7 cellular contexts compared by ENCODE assay signal in genomic region chr12:109714141-109714912, GRCh38. TPM values are rescaled to one million over a fixed set of nuclear protein-coding genes. Genes with fewer than 3 reads are reported as not detected.
DNase-seq lines count a peak whose midpoint lies in the region; ATAC-seq, FAIRE-seq and TF ChIP-seq lines count a peak whose summit lies in the region.

No MANE protein-coding gene starts in this region.

- H3K56ac ChIP-seq in H1 (replicated peaks; ENCODE audit: insufficient read length, low read depth, low read length) = no peak overlapping the region

- H3K79me2 ChIP-seq in H1 (ENCODE audit: control insufficient read depth in 1 of 2, insufficient read depth in 2 of 2, low read length in 2 of 2) = no peaks in the 10 kb centered on the region

- H3K4me3 Mint-ChIP-seq in stimulated activated memory B cell treated with anti-CD40 and anti-IgM and Interleukin-4, amounts not matched to agents 10 μg/mL and 1 μg/mL and 100 μg/mL, for 72 hours = peak overlapping the region; percentile 82

- DNase-seq in GM12892 (ENCODE audit: insufficient read length) (peak; percentile 51), NCI-H226 (peak; percentile 6), H1 (ENCODE audit: low read depth in 1 of 2, low spot score in 2 of 2) (peak in 1 of 2 experiments; percentile 81), myocyte (ENCODE audit: low read depth) (peak; percentile 63)
- peak; percentile 16 to 30 for DNase-seq in activated CD8-positive, alpha-beta memory T cell treated with anti-CD3 and anti-CD28 coated beads for 4 hours (ENCODE audit: low read depth in 2 of 2)

- H4K20me1 ChIP-seq in H1 (replicated peaks in 1 of 2; ENCODE audit: control insufficient read depth in 1 of 2, insufficient read depth in 2 of 2, low read length in 2 of 2) = peaks cover 2 to 10% of the 10 kb centered on the region in 2 experiments

- 5% methylated on average over 33 of the region's 96 CpGs; no CpG with 5 or more reads in 1 of the 2 experiments for WGBS in H1 (ENCODE audit: extremely low coverage in 1 of 2, insufficient coverage in 1 of 2, insufficient read length in 1 of 2, insufficient replicate concordance in 2 of 2, low coverage in 1 of 2, low lambda C conversion rate in 2 of 2, missing lambda C conversion rate in 1 of 2), 2 experiments

- CTCF ChIA-PET in H1 (lab: Charles Lee; ENCODE audit: partially characterized antibody) = interaction anchor here (0.9 to 7.4 kb wide), 12 partner anchors 11 to 191 kb away, joined by 3 to 64 read pairs (median 4); no protein-coding TSS in a partner anchor

- no peaks in the 10 kb centered on the region for H3K9me3 ChIP-seq in H1 (ENCODE audit: insufficient read depth in 2 of 2, low read depth in 1 of 2, low read length in 1 of 2)

- peaks cover 12% of the 10 kb centered on the region for H3K4me1 Mint-ChIP-seq in stimulated activated memory B cell treated with anti-CD40 and anti-IgM and Interleukin-4, amounts not matched to agents 10 μg/mL and 1 μg/mL and 100 μg/mL, for 72 hours

- peaks cover 63% of the 10 kb centered on the region for H3K27me3 Mint-ChIP-seq in stimulated activated memory B cell treated with anti-CD40 and anti-IgM and Interleukin-4, amounts not matched to agents 10 μg/mL and 1 μg/mL and 100 μg/mL, for 72 hours

- FAIRE-seq in GM12892 (lab: Jason Lieb, UNC) (no peak), H1 (lab: Jason Lieb, UNC) (no peak)

- TF ChIP-seq POLR2A in GM12892 (IDR thresholded peaks at IDR 0.05; ENCODE audit: low read depth, low read length) (no peak), H1 (IDR thresholded peaks at IDR 0.05; ENCODE audit: control extremely low read depth in 1 of 2, low read depth in 2 of 2, low read length in 2 of 2) (no peak; a peak in 1 of 3 replicates)

- no peak overlapping the region for H3K14ac ChIP-seq in H1 (ENCODE audit: insufficient read length)

- POLR2A ChIA-PET in H1 (lab: Charles Lee; ENCODE audit: partially characterized antibody) = interaction anchor here (0.7 to 1.4 kb wide), 10 partner anchors 10 to 116 kb away, joined by 3 to 9 read pairs (median 4); no protein-coding TSS in a partner anchor

- H3K4me1 ChIP-seq in H1 (replicated peaks in 1 of 4; ENCODE audit: control insufficient read depth in 3 of 4, insufficient read depth in 4 of 4, low read length in 3 of 4) = peaks cover 6 to 31% (median 18%) of the 10 kb centered on the region in 4 experiments

- H3K18ac ChIP-seq in H1 (ENCODE audit: extremely low read depth, low read length) = no peak overlapping the region

- H3K4ac ChIP-seq in H1 (replicated peaks; ENCODE audit: insufficient read length, low read depth, low read length) = no peak overlapping the region

- TF ChIP-seq RAD21 in H1 (IDR thresholded peaks at IDR 0.05 in 1 of 2, conservative IDR thresholded peaks at IDR 0.05 in 1 of 2; ENCODE audit: low read depth in 2 of 2, low read length in 2 of 2) = peak; percentile 9 to 46; a peak in 3 of 4 replicates

- ATAC-seq in HG02852 (IDR thresholded peaks at IDR 0.05; ENCODE audit: unreplicated experiment) = peak; percentile 25
- ATAC-seq in stimulated activated memory B cell treated with anti-CD40 and anti-IgM and Interleukin-4, amounts not matched to agents 10 μg/mL and 1 μg/mL and 100 μg/mL, for 72 hours = peak; percentile 56

- no peak overlapping the region for H2BK5ac ChIP-seq in H1 (ENCODE audit: low read depth, low read length)

- no peak overlapping the region; the same call in 1 of the 2 replicates for H2AFZ ChIP-seq in H1 (ENCODE audit: low read length)

- peak overlapping the region; percentile 36 to 67 (median 44) for H3K4me3 ChIP-seq in H1 (ENCODE audit: extremely low read depth in 1 of 4, insufficient read depth in 2 of 4, low read depth in 3 of 4, low read length in 4 of 4)

- no peaks in the 10 kb centered on the region for H3K79me1 ChIP-seq in H1 (ENCODE audit: low read depth, low read length)

- 0 out of 2 replicates have a peak overlapping the region, but pooled peaks have one; percentile 55 for H2BK12ac ChIP-seq in H1 (ENCODE audit: low read depth, low read length)

- TF ChIP-seq EP300 in H1 (IDR thresholded peaks at IDR 0.05; ENCODE audit: borderline replicate concordance in 1 of 2, low read depth in 2 of 2, low read length in 2 of 2) = peak in 1 of 2 experiments; percentile 55; a peak in 1 of 3 replicates

- TF ChIP-seq CTCF in H1 (IDR thresholded peaks at IDR 0.05; ENCODE audit: control extremely low read depth in 1 of 3, insufficient read depth in 1 of 3, low read depth in 1 of 3, low read length in 3 of 3) = peak in 2 of 3 experiments; percentile 24 to 40; a peak in 3 of 4 replicates

- H3K27ac ChIP-seq in H1 (ENCODE audit: low read depth, low read length) = no peak overlapping the region

- no peaks in the 10 kb centered on the region for H3K36me3 Mint-ChIP-seq in stimulated activated memory B cell treated with anti-CD40 and anti-IgM and Interleukin-4, amounts not matched to agents 10 μg/mL and 1 μg/mL and 100 μg/mL, for 72 hours

- H4K91ac ChIP-seq in H1 (replicated peaks; ENCODE audit: insufficient read length, low read length) = no peak overlapping the region

- H3K4me2 ChIP-seq in H1 (ENCODE audit: insufficient read depth in 1 of 2, low read depth in 2 of 2, low read length in 2 of 2) = peak overlapping the region; percentile 56 to 77

- H3K9ac ChIP-seq in H1 (replicated peaks in 1 of 4; ENCODE audit: extremely low read depth in 1 of 4, low read depth in 3 of 4, low read length in 3 of 4) = peak overlapping the region in 2 of 4 experiments; percentile 47 to 75; a peak in 2 of 7 replicates

- no peak overlapping the region for H2BK15ac ChIP-seq in H1 (ENCODE audit: low read length)

- no peak overlapping the region for H3K27ac Mint-ChIP-seq in stimulated activated memory B cell treated with anti-CD40 and anti-IgM and Interleukin-4, amounts not matched to agents 10 μg/mL and 1 μg/mL and 100 μg/mL, for 72 hours

- H3K27me3 ChIP-seq in H1 (replicated peaks in 1 of 4; ENCODE audit: control insufficient read depth in 3 of 4, extremely low read depth in 1 of 4, insufficient read depth in 3 of 4, low read length in 3 of 4) = peaks cover 4 to 56% (median 50%) of the 10 kb centered on the region in 4 experiments

- H3K9me3 Mint-ChIP-seq in stimulated activated memory B cell treated with anti-CD40 and anti-IgM and Interleukin-4, amounts not matched to agents 10 μg/mL and 1 μg/mL and 100 μg/mL, for 72 hours = no peaks in the 10 kb centered on the region

- H2BK20ac ChIP-seq in H1 (ENCODE audit: low read length) = peak overlapping the region; percentile 61; the same call in 1 of the 2 replicates

- no peak overlapping the region for H2AK5ac ChIP-seq in H1 (ENCODE audit: low read depth, low read length)

- H2BK120ac ChIP-seq in H1 (replicated peaks; ENCODE audit: low read depth, low read length) = no peak overlapping the region

- H3K36me3 ChIP-seq in H1 (ENCODE audit: control insufficient read depth in 2 of 4, insufficient read depth in 4 of 4, low read length in 3 of 4) = no peaks in the 10 kb centered on the region

- H4K5ac ChIP-seq in H1 (ENCODE audit: insufficient read length, low read depth, low read length) = no peak overlapping the region

- H3K23me2 ChIP-seq in H1 (ENCODE audit: low read depth, low read length) = peaks cover 10% of the 10 kb centered on the region; the same call in 1 of the 2 replicates

- peak overlapping the region; percentile 83 for H4K8ac ChIP-seq in H1 (ENCODE audit: extremely low read depth, insufficient read depth, low read length)

- H3K23ac ChIP-seq in H1 (ENCODE audit: insufficient read length) = no peak overlapping the region

TF ChIP-seq in H1, 55 proteins besides CTCF, POLR2A, EP300 and RAD21:
- no peak for TF ChIP-seq CTBP2 (IDR thresholded peaks at IDR 0.05; ENCODE audit: borderline replicate concordance, insufficient read depth, insufficient read length, low read length)
- TF ChIP-seq CHD2 (IDR thresholded peaks at IDR 0.05; ENCODE audit: low read length) = 0 out of 2 replicates have a peak, but pooled peaks have one; percentile 7
- TF ChIP-seq JUN (IDR thresholded peaks at IDR 0.05; ENCODE audit: low read depth, low read length) = no peak
- TF ChIP-seq KDM4A (IDR thresholded peaks at IDR 0.05; ENCODE audit: low read depth, low read length, severe bottlenecking) = peak; percentile 63
- TF ChIP-seq HDAC6 (IDR thresholded peaks at IDR 0.05; ENCODE audit: low read depth, low read length) = no peak
- TF ChIP-seq MAX (IDR thresholded peaks at IDR 0.05) = peak; percentile 66; the same call in 1 of the 2 replicates
- TF ChIP-seq ASH2L (IDR thresholded peaks at IDR 0.05; ENCODE audit: low read length) = peak; percentile 61
- TF ChIP-seq E2F6 (IDR thresholded peaks at IDR 0.05) = peak; percentile 52; the same call in 1 of the 2 replicates

RNA-seq across cellular contexts. Expression of gene FAM222A, which starts 0.7 kb away (rescaled TPM):
- polyA plus RNA-seq in GM12892 (2012; ENCODE audit: missing spikeins) = not detected
- total RNA-seq in H1 (2021; fragmentation: NEBNext Ultra II Directional; extraction: Animal tissue kit (Norgen Biotek cat#: 25700)) = 1.1 and 1.5 TPM in 2 replicates
- 0.94 and 1.6 TPM in 2 replicates for polyA plus RNA-seq in H1 (2011; rRNA removed)
- polyA plus RNA-seq in H1 (2011; cell fraction: cytosol; rRNA removed) = 0.85 TPM
- 0.93 TPM for polyA plus RNA-seq in H1 (2011; cell fraction: nucleus; rRNA removed)
- polyA plus RNA-seq in H1 (2012, experiment 1 of 2) = 0.81 to 1.1 TPM (median 0.88 TPM) in 4 replicates
- polyA plus RNA-seq in H1 (2012, experiment 2 of 2) = 0.91 TPM
- polyA plus RNA-seq in H1 (2013, experiment 1 of 2) = 1.1 TPM
- 1.1 TPM for polyA plus RNA-seq in H1 (2013, experiment 2 of 2)
- polyA minus RNA-seq in H1 (2011; rRNA and poly(A)+ RNA removed) = 0.61 and 0.95 TPM in 2 replicates
- 1.9 TPM for polyA minus RNA-seq in H1 (2011; cell fraction: cytosol; rRNA and poly(A)+ RNA removed)
- polyA minus RNA-seq in H1 (2011; cell fraction: nucleus; rRNA and poly(A)+ RNA removed) = 2.7 TPM
- 5.7 and 9.1 TPM in 2 replicates for total RNA-seq in myocyte
- 1.9 TPM for polyA plus RNA-seq in myocyte (2012)
